ENCODE assay signal across 8 cellular contexts in the genomic region with DNA sequence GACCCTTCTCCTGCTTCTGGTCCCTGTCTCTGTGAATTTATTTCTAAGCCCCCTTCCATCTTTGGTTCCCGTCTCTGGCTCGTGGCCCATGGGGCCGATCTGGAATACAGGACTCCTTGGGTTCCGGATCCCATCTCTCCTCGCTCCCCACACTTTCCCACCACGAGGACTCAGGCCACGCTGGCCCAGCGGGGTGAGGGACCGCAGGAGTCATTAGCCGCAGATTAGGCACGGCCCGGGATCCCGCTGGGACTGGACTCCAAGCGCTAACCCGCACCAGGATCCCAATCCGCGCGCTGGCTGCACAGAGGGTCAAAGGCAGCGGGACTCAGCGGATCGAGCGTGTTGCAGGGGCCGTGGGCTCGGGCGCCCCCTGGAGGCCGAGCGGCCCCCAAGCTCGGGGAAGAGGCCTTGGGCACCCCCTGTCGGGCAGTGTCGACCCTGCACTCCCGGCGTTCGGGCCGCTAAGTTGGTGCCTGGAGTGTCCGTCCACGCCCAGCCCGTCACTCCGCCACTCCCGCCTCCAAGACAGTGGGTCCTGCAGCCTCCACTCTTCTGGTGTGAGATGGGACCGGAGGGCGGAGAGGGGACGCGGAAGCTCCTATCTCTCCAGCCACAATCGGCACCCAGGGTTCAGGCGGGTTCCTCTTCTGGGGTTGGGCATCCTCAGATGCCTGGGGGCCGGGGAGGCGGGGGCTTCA. TPM values are rescaled to one million over a fixed set of nuclear protein-coding genes. Genes with fewer than 3 reads are reported as not detected.
DNase-seq lines count a peak whose midpoint lies in the region; ATAC-seq and TF ChIP-seq lines count a peak whose summit lies in the region.

No MANE protein-coding gene starts in this region.

- H3K27me3 Mint-ChIP-seq in IgD-negative memory B cell: peaks cover 51% of the 10 kb centered on the region
- peaks cover 96% of the 10 kb centered on the region for H3K27me3 Mint-ChIP-seq in nephron (ENCODE audit: low read depth)

- H3K4me3 ChIP-seq in fibroblast of mammary gland (ENCODE audit: control insufficient read depth, low read depth, low read length): peak overlapping the region; percentile 56

- H3K27ac Mint-ChIP-seq in IgD-negative memory B cell (peak overlapping the region; percentile 96 to 99 (median 98)), nephron (peak overlapping the region in 2 of 3 experiments; percentile 4 to 7)

- ATAC-seq in GM21423 (IDR thresholded peaks at IDR 0.05; ENCODE audit: unreplicated experiment): peak; percentile 50

- H3K4me1 Mint-ChIP-seq in IgD-negative memory B cell (peaks cover 50 to 55% (median 55%) of the 10 kb centered on the region in 3 donors), nephron (peaks cover 69% of the 10 kb centered on the region)

- no peaks in the 10 kb centered on the region for H3K9me3 Mint-ChIP-seq in IgD-negative memory B cell
- no peaks in the 10 kb centered on the region for H3K9me3 Mint-ChIP-seq in nephron

- H3K36me3 Mint-ChIP-seq in IgD-negative memory B cell: peaks cover 4% of the 10 kb centered on the region
- peaks cover 8% of the 10 kb centered on the region for H3K36me3 Mint-ChIP-seq in nephron (ENCODE audit: low read depth)

- H3K4me3 Mint-ChIP-seq in IgD-negative memory B cell (peak overlapping the region; percentile 88 to 98 (median 97)), nephron (peak overlapping the region; percentile 79 to 80 (median 79))

- DNase-seq in DMS153 treated with DMSO at 0.1 percent for 48 hours (lab: John Stamatoyannopoulos, UW; ENCODE audit: unreplicated experiment) (peak; percentile 80), activated T-helper 1 cell treated with Interleukin-2 at 50 U/mL for 16 hours (ENCODE audit: low read depth) (peak; percentile 78), fibroblast of mammary gland (ENCODE audit: low read depth) (peak; percentile 83)
- peak; percentile 80 for DNase-seq in stimulated activated naive CD4-positive, alpha-beta T cell treated with Interleukin-2 at 50 U/mL for 16 hours (lab: John Stamatoyannopoulos, UW)

- TF ChIP-seq CTCF in fibroblast of mammary gland (conservative IDR thresholded peaks at IDR 0.05; ENCODE audit: control insufficient read depth, insufficient read depth, low read depth, low read length) (peak; percentile 95), nephron (IDR thresholded peaks at IDR 0.05; ENCODE audit: unreplicated experiment in 3 of 3) (peak; percentile 100)

TF ChIP-seq in PFSK-1, 5 proteins besides CTCF, POLR2A, EP300 and RAD21:
- peak; percentile 61 for TF ChIP-seq POLR2AphosphoS5 (IDR thresholded peaks at IDR 0.05; ENCODE audit: low read depth, low read length)
- no peak for TF ChIP-seq TAF1 (IDR thresholded peaks at IDR 0.05; ENCODE audit: borderline replicate concordance, insufficient read depth, low read length)

RNA-seq across cellular contexts. Expression of gene SHMT2, which starts 9.5 kb away (rescaled TPM):
- polyA plus RNA-seq in IgD-negative memory B cell: 176 TPM
- 1,038 TPM for polyA plus RNA-seq in PFSK-1 (2012; ENCODE audit: insufficient read length, low read depth)

RNA-seq across cellular contexts. Expression of gene STAC3, which starts 12.0 kb away (rescaled TPM):
- 2.4 TPM for polyA plus RNA-seq in IgD-negative memory B cell
- polyA plus RNA-seq in PFSK-1 (2012; ENCODE audit: insufficient read length, low read depth): 1.5 TPM

RNA-seq across cellular contexts. Expression of gene NXPH4, which starts 22.4 kb away (rescaled TPM):
- 8.3 TPM for polyA plus RNA-seq in IgD-negative memory B cell
- polyA plus RNA-seq in PFSK-1 (2012; ENCODE audit: insufficient read length, low read depth): 95.5 TPM

Comparison
In these comparisons a context has a peak if more than half of its experiments do, and no peak if none do; other contexts are left out.
1. Peak in every context shown above with its lines: DNase-seq, ATAC-seq and H3K4me3 ChIP-seq.